ENCODE assay signal across 18 cellular contexts in genomic region chr10:18439601-18440000, GRCh38.
DNase-seq lines count a peak whose midpoint lies in the region; ATAC-seq and TF ChIP-seq lines count a peak whose summit lies in the region.
"Had no signal": no experiment of that assay in that cellular context is flagged by ENCODE, and none has a peak within 500 bp of the region (broad histone marks: within the 10 kb centered on the region; RNA-seq: fewer than 3 reads in every experiment).

No MANE protein-coding gene starts in this region.

- no peaks in the 10 kb centered on the region for H3K9me3 ChIP-seq in left ventricle myocardium inferior (replicated peaks)
- no peaks in the 10 kb centered on the region for H3K9me3 ChIP-seq in CD4-positive, alpha-beta T cell (ENCODE audit: control insufficient read depth, low read length)

- no peak for ATAC-seq in CD4-positive, alpha-beta T cell (ENCODE audit: poor library complexity)
- no peak for ATAC-seq in GM18502 (IDR thresholded peaks at IDR 0.05; ENCODE audit: poor library complexity, unreplicated experiment)
- ATAC-seq: GM23338, HepG2 had no signal

- no peaks in the 10 kb centered on the region for H3K36me3 Mint-ChIP-seq in CD4-positive, alpha-beta T cell (ENCODE audit: low read depth)
- H3K36me3 Mint-ChIP-seq: CD8-positive, alpha-beta memory T cell; IgD-negative memory B cell had no signal

- DNase-seq in cerebellar cortex (ENCODE audit: low spot score) (peak; percentile 80), ecto neural progenitor cell (ENCODE audit: low spot score) (peak; percentile 12), left ventricle myocardium inferior (no peak), HT-29 (ENCODE audit: low spot score) (no peak)
- no peak for DNase-seq in CD4-positive, alpha-beta T cell
- DNase-seq: CD8-positive, alpha-beta memory T cell; COR-L47; DMS 273 treated with DMSO at 0.1 percent for 48 hours; DMS53; DND-41; EL; HCEC 1CT had no signal

- TF ChIP-seq CTCF in left ventricle myocardium inferior (IDR thresholded peaks at IDR 0.05; ENCODE audit: borderline replicate concordance): no peak
- no peak for TF ChIP-seq CTCF in CD4-positive, alpha-beta T cell (IDR thresholded peaks at IDR 0.05)

- peak overlapping the region; percentile 92 for H3K27ac ChIP-seq in left ventricle myocardium inferior (replicated peaks)
- H3K27ac ChIP-seq in CD4-positive, alpha-beta T cell (ENCODE audit: low read depth, low read length): no peak overlapping the region
- H3K27ac ChIP-seq: BLaER1 treated with 17β-estradiol and CSF1 and Interleukin-3, amounts not matched to agents 10 nM and 100 nM had no signal

- H3K4me1 ChIP-seq in left ventricle myocardium inferior: peaks cover 54% of the 10 kb centered on the region
- H3K4me1 ChIP-seq: BLaER1 treated with 17β-estradiol and CSF1 and Interleukin-3, amounts not matched to agents 10 nM and 100 nM had no signal

- no peaks in the 10 kb centered on the region for H3K36me3 ChIP-seq in left ventricle myocardium inferior
- H3K36me3 ChIP-seq: BLaER1 treated with 17β-estradiol and CSF1 and Interleukin-3, amounts not matched to agents 10 nM and 100 nM had no signal

- no peaks in the 10 kb centered on the region for H3K27me3 ChIP-seq in left ventricle myocardium inferior (ENCODE audit: low read depth)
- no peaks in the 10 kb centered on the region for H3K27me3 ChIP-seq in CD4-positive, alpha-beta T cell (ENCODE audit: control insufficient read depth, insufficient read depth, low read length)
- H3K27me3 ChIP-seq: BLaER1 treated with 17β-estradiol and CSF1 and Interleukin-3, amounts not matched to agents 10 nM and 100 nM had no signal

- no peak overlapping the region for H3K4me3 Mint-ChIP-seq in CD4-positive, alpha-beta T cell
- H3K4me3 Mint-ChIP-seq: B cell; CD8-positive, alpha-beta memory T cell; GM23338; IgD-negative memory B cell had no signal

- intact Hi-C loops in left ventricle myocardium inferior (cut with micrococcal nuclease): no loop called here
- intact Hi-C loops in CD4-positive, alpha-beta T cell (cut with DNase I, micrococcal nuclease): no loop called here

- CTCF ChIA-PET in CD4-positive, alpha-beta T cell (lab: Charles Lee): no interaction called here

- no peaks in the 10 kb centered on the region for H3K27me3 Mint-ChIP-seq in CD4-positive, alpha-beta T cell
- H3K27me3 Mint-ChIP-seq: B cell, IgD-negative memory B cell had no signal

- H3K9me3 Mint-ChIP-seq in CD4-positive, alpha-beta T cell: no peaks in the 10 kb centered on the region
- H3K9me3 Mint-ChIP-seq: CD8-positive, alpha-beta memory T cell; IgD-negative memory B cell had no signal

- no peak overlapping the region for H3K27ac Mint-ChIP-seq in CD4-positive, alpha-beta T cell
- H3K27ac Mint-ChIP-seq: B cell; CD8-positive, alpha-beta memory T cell; GM23338 had no signal

- H3K4me1 Mint-ChIP-seq in CD4-positive, alpha-beta T cell (ENCODE audit: low read depth): no peaks in the 10 kb centered on the region
- H3K4me1 Mint-ChIP-seq: B cell; CD8-positive, alpha-beta memory T cell; GM23338; IgD-negative memory B cell had no signal

- POLR2A ChIA-PET in CD4-positive, alpha-beta T cell (lab: Charles Lee): no interaction called here

- H3K4me3 ChIP-seq in left ventricle myocardium inferior: no peak overlapping the region
- H3K4me3 ChIP-seq: BLaER1 treated with 17β-estradiol and CSF1 and Interleukin-3, amounts not matched to agents 10 nM and 100 nM; GM23338 had no signal

Comparison
In these comparisons a context has a peak if more than half of its experiments do, and no peak if none do; other contexts are left out.
1. DNase-seq: peak in cerebellar cortex (single experiment) and ecto neural progenitor cell (single experiment); none in left ventricle myocardium inferior (single experiment), CD4-positive, alpha-beta T cell (0 of 10) and HT-29 (single experiment).